1 cellular context compared by ENCODE assay signal in genomic region chr19:18173572-18174294, GRCh38.
TF ChIP-seq lines count a peak whose summit lies in the region.

Gene IFI30 (plus strand): TSS chr19:18173813. CDS start chr19:18173842, 29 bp downstream.

TF ChIP-seq in K562, 482 proteins besides CTCF, POLR2A, EP300 and RAD21 (continued from another document and continues in another):
- TF ChIP-seq ZNF592 (IDR thresholded peaks at IDR 0.05) (0 out of 2 replicates have a peak, but pooled peaks have one; percentile 39), CHD1 (IDR thresholded peaks at IDR 0.05; ENCODE audit: low read length) (peak; percentile 61), NKRF (IDR thresholded peaks at IDR 0.05; ENCODE audit: borderline replicate concordance) (0 out of 2 replicates have a peak, but pooled peaks have one; percentile 3), CREM (IDR thresholded peaks at IDR 0.05; ENCODE audit: low read depth) (peak; percentile 47; the same call in 1 of the 2 replicates), NCOA4 (IDR thresholded peaks at IDR 0.05; ENCODE audit: partially characterized antibody) (no peak), NRF1 (conservative IDR thresholded peaks at IDR 0.05 in 1 of 2, IDR thresholded peaks at IDR 0.05 in 1 of 2) (peak; percentile 18 to 34; a peak in 1 of 4 replicates), PCBP2 (IDR thresholded peaks at IDR 0.05; ENCODE audit: low read depth, low read length, poor library complexity, severe bottlenecking) (no peak), ZNF124 (CRISPR knock-in tag; IDR thresholded peaks at IDR 0.05) (no peak), KLF1 (tag; IDR thresholded peaks at IDR 0.05) (0 out of 2 replicates have a peak, but pooled peaks have one; percentile 22), TCF7 (IDR thresholded peaks at IDR 0.05; ENCODE audit: borderline replicate concordance) (no peak), NR4A1 (CRISPR knock-in tag; IDR thresholded peaks at IDR 0.05) (no peak), NR4A1 (tag; IDR thresholded peaks at IDR 0.05) (no peak), RAD51 (IDR thresholded peaks at IDR 0.05; ENCODE audit: borderline replicate concordance, low read depth) (peak; percentile 51; the same call in 1 of the 2 replicates), TRIM24 (IDR thresholded peaks at IDR 0.05) (0 out of 4 replicates have a peak, but pooled peaks of 1 of the 2 experiments have one; percentile 28), POLR2G (IDR thresholded peaks at IDR 0.05; ENCODE audit: low read depth, low read length) (peak; percentile 94), HNRNPLL (IDR thresholded peaks at IDR 0.05; ENCODE audit: low read depth, low read length, poor library complexity, severe bottlenecking) (no peak), SMARCE1 (IDR thresholded peaks at IDR 0.05) (no peak), STAG1 (CRISPR knock-in tag; IDR thresholded peaks at IDR 0.05; ENCODE audit: borderline replicate concordance) (0 out of 2 replicates have a peak, but pooled peaks have one; percentile 19), KAT7 (CRISPR knock-in tag; IDR thresholded peaks at IDR 0.05; ENCODE audit: borderline replicate concordance) (0 out of 2 replicates have a peak, but pooled peaks have one; percentile 72), HDAC1 (IDR thresholded peaks at IDR 0.05) (peak in 1 of 2 experiments; percentile 63; a peak in 1 of 4 replicates), NFIC (IDR thresholded peaks at IDR 0.05) (peak; percentile 73), PHF20 (IDR thresholded peaks at IDR 0.05; ENCODE audit: partially characterized antibody) (no peak), PPARD (CRISPR knock-in tag; IDR thresholded peaks at IDR 0.05) (no peak), CXXC5 (CRISPR knock-in tag; IDR thresholded peaks at IDR 0.05) (peak; percentile 54), KDM5B (IDR thresholded peaks at IDR 0.05; ENCODE audit: insufficient replicate concordance, low read depth, low read length) (peak; percentile 80), MAX (CRISPR knock-in tag; IDR thresholded peaks at IDR 0.05) (peak; percentile 51), EP400 (IDR thresholded peaks at IDR 0.05) (peak; percentile 44; the same call in 1 of the 2 replicates), PRMT5 (CRISPR knock-in tag; IDR thresholded peaks at IDR 0.05) (0 out of 2 replicates have a peak, but pooled peaks have one; percentile 58), HMGN3 (IDR thresholded peaks at IDR 0.05; ENCODE audit: borderline replicate concordance, extremely low read depth, insufficient read length, low read depth, low read length) (peak; percentile 79), FOXJ2 (tag; IDR thresholded peaks at IDR 0.05) (no peak), MITF (IDR thresholded peaks at IDR 0.05) (peak; percentile 39; the same call in 1 of the 2 replicates), FOXP1 (CRISPR knock-in tag; IDR thresholded peaks at IDR 0.05) (peak; percentile 31; the same call in 1 of the 2 replicates), PHF8 (IDR thresholded peaks at IDR 0.05; ENCODE audit: borderline replicate concordance, low read length) (peak; percentile 64; the same call in 1 of the 2 replicates), SP1 (CRISPR knock-in tag; IDR thresholded peaks at IDR 0.05) (peak; percentile 23; the same call in 1 of the 2 replicates), TOE1 (IDR thresholded peaks at IDR 0.05; ENCODE audit: borderline replicate concordance) (no peak), TOE1 (CRISPR knock-in tag; IDR thresholded peaks at IDR 0.05; ENCODE audit: borderline replicate concordance, low read depth) (no peak), TCF3 (CRISPR knock-in tag; IDR thresholded peaks at IDR 0.05) (peak; percentile 4; the same call in 1 of the 2 replicates), ZBTB7A (IDR thresholded peaks at IDR 0.05; ENCODE audit: borderline replicate concordance, control insufficient read depth, low read depth, low read length) (peak; percentile 83), ZNF551 (CRISPR knock-in tag; IDR thresholded peaks at IDR 0.05) (no peak), DNMT1 (IDR thresholded peaks at IDR 0.05) (no peak), SAP30 (IDR thresholded peaks at IDR 0.05; ENCODE audit: borderline replicate concordance, insufficient read depth, low read depth, low read length, poor library complexity, severe bottlenecking) (peak; percentile 48), TBP (optimal IDR thresholded peaks at IDR 0.05; ENCODE audit: low read depth, low read length) (peak; percentile 92), MAZ (CRISPR knock-in tag; conservative IDR thresholded peaks at IDR 0.05 in 1 of 2, IDR thresholded peaks at IDR 0.05 in 1 of 2) (peak in 1 of 2 experiments; percentile 43; a peak in 2 of 4 replicates), MTA2 (IDR thresholded peaks at IDR 0.05; ENCODE audit: low read depth) (no peak), NR2C2 (CRISPR knock-in tag; IDR thresholded peaks at IDR 0.05) (no peak), NR2C2 (tag; IDR thresholded peaks at IDR 0.05) (peak; percentile 41; the same call in 1 of the 2 replicates), RB1 (IDR thresholded peaks at IDR 0.05; ENCODE audit: low read depth) (no peak)
- TF ChIP-seq, protein P1, sequence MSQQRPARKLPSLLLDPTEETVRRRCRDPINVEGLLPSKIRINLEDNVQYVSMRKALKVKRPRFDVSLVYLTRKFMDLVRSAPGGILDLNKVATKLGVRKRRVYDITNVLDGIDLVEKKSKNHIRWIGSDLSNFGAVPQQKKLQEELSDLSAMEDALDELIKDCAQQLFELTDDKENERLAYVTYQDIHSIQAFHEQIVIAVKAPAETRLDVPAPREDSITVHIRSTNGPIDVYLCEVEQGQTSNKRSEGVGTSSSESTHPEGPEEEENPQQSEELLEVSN (IDR thresholded peaks at IDR 0.05; ENCODE audit: borderline replicate concordance in 1 of 2, extremely low read depth in 1 of 2, insufficient read depth in 1 of 2, insufficient read length in 1 of 2, low read depth in 1 of 2, low read length in 1 of 2, poor library complexity in 1 of 2, severe bottlenecking in 1 of 2): peak; percentile 62 to 69
- TF ChIP-seq, protein P2, sequence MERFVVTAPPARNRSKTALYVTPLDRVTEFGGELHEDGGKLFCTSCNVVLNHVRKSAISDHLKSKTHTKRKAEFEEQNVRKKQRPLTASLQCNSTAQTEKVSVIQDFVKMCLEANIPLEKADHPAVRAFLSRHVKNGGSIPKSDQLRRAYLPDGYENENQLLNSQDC (CRISPR knock-in tag; IDR thresholded peaks at IDR 0.05): no peak
- TF ChIP-seq, protein P3, sequence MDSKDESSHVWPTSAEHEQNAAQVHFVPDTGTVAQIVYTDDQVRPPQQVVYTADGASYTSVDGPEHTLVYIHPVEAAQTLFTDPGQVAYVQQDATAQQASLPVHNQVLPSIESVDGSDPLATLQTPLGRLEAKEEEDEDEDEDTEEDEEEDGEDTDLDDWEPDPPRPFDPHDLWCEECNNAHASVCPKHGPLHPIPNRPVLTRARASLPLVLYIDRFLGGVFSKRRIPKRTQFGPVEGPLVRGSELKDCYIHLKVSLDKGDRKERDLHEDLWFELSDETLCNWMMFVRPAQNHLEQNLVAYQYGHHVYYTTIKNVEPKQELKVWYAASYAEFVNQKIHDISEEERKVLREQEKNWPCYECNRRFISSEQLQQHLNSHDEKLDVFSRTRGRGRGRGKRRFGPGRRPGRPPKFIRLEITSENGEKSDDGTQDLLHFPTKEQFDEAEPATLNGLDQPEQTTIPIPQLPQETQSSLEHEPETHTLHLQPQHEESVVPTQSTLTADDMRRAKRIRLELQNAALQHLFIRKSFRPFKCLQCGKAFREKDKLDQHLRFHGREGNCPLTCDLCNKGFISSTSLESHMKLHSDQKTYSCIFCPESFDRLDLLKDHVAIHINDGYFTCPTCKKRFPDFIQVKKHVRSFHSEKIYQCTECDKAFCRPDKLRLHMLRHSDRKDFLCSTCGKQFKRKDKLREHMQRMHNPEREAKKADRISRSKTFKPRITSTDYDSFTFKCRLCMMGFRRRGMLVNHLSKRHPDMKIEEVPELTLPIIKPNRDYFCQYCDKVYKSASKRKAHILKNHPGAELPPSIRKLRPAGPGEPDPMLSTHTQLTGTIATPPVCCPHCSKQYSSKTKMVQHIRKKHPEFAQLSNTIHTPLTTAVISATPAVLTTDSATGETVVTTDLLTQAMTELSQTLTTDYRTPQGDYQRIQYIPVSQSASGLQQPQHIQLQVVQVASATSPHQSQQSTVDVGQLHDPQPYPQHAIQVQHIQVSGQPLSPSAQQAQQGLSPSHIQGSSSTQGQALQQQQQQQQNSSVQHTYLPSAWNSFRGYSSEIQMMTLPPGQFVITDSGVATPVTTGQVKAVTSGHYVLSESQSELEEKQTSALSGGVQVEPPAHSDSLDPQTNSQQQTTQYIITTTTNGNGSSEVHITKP (IDR thresholded peaks at IDR 0.05; ENCODE audit: partially characterized antibody): peak; percentile 73
- TF ChIP-seq, protein P4, sequence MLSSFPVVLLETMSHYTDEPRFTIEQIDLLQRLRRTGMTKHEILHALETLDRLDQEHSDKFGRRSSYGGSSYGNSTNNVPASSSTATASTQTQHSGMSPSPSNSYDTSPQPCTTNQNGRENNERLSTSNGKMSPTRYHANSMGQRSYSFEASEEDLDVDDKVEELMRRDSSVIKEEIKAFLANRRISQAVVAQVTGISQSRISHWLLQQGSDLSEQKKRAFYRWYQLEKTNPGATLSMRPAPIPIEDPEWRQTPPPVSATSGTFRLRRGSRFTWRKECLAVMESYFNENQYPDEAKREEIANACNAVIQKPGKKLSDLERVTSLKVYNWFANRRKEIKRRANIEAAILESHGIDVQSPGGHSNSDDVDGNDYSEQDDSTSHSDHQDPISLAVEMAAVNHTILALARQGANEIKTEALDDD (IDR thresholded peaks at IDR 0.05): no peak
- TF ChIP-seq, protein P5, sequence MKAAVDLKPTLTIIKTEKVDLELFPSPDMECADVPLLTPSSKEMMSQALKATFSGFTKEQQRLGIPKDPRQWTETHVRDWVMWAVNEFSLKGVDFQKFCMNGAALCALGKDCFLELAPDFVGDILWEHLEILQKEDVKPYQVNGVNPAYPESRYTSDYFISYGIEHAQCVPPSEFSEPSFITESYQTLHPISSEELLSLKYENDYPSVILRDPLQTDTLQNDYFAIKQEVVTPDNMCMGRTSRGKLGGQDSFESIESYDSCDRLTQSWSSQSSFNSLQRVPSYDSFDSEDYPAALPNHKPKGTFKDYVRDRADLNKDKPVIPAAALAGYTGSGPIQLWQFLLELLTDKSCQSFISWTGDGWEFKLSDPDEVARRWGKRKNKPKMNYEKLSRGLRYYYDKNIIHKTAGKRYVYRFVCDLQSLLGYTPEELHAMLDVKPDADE (conservative IDR thresholded peaks at IDR 0.05; ENCODE audit: control insufficient read depth, low read depth, low read length): peak; percentile 74; the same call in 1 of the 2 replicates
- TF ChIP-seq, protein P6, sequence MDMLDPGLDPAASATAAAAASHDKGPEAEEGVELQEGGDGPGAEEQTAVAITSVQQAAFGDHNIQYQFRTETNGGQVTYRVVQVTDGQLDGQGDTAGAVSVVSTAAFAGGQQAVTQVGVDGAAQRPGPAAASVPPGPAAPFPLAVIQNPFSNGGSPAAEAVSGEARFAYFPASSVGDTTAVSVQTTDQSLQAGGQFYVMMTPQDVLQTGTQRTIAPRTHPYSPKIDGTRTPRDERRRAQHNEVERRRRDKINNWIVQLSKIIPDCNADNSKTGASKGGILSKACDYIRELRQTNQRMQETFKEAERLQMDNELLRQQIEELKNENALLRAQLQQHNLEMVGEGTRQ (CRISPR knock-in tag; IDR thresholded peaks at IDR 0.05): 0 out of 2 replicates have a peak, but pooled peaks have one; percentile 2
